In the genomic region with DNA sequence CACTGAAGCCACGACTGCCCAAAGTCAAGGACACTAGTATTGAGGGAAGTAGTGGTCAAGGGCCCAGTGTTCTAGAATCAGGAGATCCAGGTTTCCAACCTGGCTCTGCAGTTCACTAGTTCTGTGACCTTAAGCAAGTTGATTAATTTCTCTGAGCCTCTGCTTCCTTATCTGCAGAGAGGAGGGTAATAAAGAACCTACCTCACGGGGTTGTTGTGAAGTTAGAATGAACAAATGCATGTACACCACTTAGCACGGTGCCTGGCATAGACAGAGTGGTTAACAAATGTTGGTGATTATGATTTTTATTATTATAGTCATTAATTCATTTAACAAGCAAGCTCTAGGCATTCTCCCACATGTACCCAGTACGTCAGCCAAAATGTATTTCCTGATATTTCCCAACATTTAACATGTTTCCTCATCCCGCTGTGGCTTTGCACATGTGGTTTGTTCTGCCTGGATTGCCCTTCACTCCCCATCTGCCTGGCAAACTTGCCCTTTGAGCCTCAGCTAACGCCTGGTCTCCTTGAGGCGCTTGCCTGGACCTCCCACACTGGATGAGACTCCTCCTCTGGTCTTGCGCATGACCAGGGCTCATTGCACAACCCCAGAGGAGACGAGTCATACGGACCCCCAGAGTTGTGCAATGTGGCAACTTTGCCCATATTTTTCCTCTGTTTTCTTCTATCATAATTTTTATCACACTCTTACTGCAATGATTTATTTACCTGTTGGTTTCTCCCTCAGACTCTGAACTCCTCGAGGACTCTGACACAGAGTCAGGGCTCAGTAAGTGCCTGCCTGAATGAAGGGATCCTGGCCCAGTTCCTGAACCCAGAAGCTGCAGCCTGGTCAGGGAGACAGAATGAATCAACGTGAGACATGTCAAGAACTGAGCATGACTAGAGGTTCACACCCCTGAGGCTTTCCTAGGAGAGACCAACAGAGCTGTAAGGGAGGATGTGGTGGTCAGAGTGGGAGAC, we compare ENCODE assay signal across 1 cellular context.
TF ChIP-seq lines count a peak whose summit lies in the region.

No MANE protein-coding gene starts in this region.

TF ChIP-seq in K562, 482 proteins besides CTCF, POLR2A, EP300 and RAD21:
- TF ChIP-seq NRF1 (conservative IDR thresholded peaks at IDR 0.05 in 1 of 2, IDR thresholded peaks at IDR 0.05 in 1 of 2) (peak; percentile 85 to 88), TCF7 (IDR thresholded peaks at IDR 0.05; ENCODE audit: borderline replicate concordance) (no peak), CEBPG (CRISPR knock-in tag; IDR thresholded peaks at IDR 0.05) (peak; percentile 94), CEBPG (tag; conservative IDR thresholded peaks at IDR 0.05 in 1 of 2, IDR thresholded peaks at IDR 0.05 in 1 of 2) (peak; percentile 97 to 99), BRD9 (IDR thresholded peaks at IDR 0.05; ENCODE audit: low read depth, partially characterized antibody) (no peak), FOSL1 (tag; conservative IDR thresholded peaks at IDR 0.05) (peak; percentile 41), ZNF77 (CRISPR knock-in tag; IDR thresholded peaks at IDR 0.05) (no peak), MTA2 (IDR thresholded peaks at IDR 0.05; ENCODE audit: low read depth) (no peak), ERF (CRISPR knock-in tag; IDR thresholded peaks at IDR 0.05) (no peak), ARID1B (IDR thresholded peaks at IDR 0.05) (peak; percentile 13; the same call in 1 of the 2 replicates), ZNF589 (CRISPR knock-in tag; IDR thresholded peaks at IDR 0.05; ENCODE audit: low read depth) (0 out of 2 replicates have a peak, but pooled peaks have one; percentile 34), NR2C2 (CRISPR knock-in tag; IDR thresholded peaks at IDR 0.05) (no peak), NR2C2 (tag; IDR thresholded peaks at IDR 0.05) (peak; percentile 23; the same call in 1 of the 2 replicates), TRIM24 (IDR thresholded peaks at IDR 0.05) (peak; percentile 76 to 83), CEBPB (tag; IDR thresholded peaks at IDR 0.05) (peak; percentile 99)
- TF ChIP-seq, protein P1, sequence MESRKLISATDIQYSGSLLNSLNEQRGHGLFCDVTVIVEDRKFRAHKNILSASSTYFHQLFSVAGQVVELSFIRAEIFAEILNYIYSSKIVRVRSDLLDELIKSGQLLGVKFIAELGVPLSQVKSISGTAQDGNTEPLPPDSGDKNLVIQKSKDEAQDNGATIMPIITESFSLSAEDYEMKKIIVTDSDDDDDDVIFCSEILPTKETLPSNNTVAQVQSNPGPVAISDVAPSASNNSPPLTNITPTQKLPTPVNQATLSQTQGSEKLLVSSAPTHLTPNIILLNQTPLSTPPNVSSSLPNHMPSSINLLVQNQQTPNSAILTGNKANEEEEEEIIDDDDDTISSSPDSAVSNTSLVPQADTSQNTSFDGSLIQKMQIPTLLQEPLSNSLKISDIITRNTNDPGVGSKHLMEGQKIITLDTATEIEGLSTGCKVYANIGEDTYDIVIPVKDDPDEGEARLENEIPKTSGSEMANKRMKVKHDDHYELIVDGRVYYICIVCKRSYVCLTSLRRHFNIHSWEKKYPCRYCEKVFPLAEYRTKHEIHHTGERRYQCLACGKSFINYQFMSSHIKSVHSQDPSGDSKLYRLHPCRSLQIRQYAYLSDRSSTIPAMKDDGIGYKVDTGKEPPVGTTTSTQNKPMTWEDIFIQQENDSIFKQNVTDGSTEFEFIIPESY (CRISPR knock-in tag; IDR thresholded peaks at IDR 0.05), result peak; percentile 22; the same call in 1 of the 2 replicates
- TF ChIP-seq, protein P2, sequence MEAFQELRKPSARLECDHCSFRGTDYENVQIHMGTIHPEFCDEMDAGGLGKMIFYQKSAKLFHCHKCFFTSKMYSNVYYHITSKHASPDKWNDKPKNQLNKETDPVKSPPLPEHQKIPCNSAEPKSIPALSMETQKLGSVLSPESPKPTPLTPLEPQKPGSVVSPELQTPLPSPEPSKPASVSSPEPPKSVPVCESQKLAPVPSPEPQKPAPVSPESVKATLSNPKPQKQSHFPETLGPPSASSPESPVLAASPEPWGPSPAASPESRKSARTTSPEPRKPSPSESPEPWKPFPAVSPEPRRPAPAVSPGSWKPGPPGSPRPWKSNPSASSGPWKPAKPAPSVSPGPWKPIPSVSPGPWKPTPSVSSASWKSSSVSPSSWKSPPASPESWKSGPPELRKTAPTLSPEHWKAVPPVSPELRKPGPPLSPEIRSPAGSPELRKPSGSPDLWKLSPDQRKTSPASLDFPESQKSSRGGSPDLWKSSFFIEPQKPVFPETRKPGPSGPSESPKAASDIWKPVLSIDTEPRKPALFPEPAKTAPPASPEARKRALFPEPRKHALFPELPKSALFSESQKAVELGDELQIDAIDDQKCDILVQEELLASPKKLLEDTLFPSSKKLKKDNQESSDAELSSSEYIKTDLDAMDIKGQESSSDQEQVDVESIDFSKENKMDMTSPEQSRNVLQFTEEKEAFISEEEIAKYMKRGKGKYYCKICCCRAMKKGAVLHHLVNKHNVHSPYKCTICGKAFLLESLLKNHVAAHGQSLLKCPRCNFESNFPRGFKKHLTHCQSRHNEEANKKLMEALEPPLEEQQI (IDR thresholded peaks at IDR 0.05), result no peak
- TF ChIP-seq, protein P3, sequence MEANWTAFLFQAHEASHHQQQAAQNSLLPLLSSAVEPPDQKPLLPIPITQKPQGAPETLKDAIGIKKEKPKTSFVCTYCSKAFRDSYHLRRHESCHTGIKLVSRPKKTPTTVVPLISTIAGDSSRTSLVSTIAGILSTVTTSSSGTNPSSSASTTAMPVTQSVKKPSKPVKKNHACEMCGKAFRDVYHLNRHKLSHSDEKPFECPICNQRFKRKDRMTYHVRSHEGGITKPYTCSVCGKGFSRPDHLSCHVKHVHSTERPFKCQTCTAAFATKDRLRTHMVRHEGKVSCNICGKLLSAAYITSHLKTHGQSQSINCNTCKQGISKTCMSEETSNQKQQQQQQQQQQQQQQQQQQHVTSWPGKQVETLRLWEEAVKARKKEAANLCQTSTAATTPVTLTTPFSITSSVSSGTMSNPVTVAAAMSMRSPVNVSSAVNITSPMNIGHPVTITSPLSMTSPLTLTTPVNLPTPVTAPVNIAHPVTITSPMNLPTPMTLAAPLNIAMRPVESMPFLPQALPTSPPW (CRISPR knock-in tag; IDR thresholded peaks at IDR 0.05), result 0 out of 2 replicates have a peak, but pooled peaks have one; percentile 19
- TF ChIP-seq, protein P4, sequence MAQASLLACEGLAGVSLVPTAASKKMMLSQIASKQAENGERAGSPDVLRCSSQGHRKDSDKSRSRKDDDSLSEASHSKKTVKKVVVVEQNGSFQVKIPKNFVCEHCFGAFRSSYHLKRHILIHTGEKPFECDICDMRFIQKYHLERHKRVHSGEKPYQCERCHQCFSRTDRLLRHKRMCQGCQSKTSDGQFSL (CRISPR knock-in tag; IDR thresholded peaks at IDR 0.05), result no peak
- TF ChIP-seq, protein P4 (tag; IDR thresholded peaks at IDR 0.05), result no peak
- TF ChIP-seq, protein P5, sequence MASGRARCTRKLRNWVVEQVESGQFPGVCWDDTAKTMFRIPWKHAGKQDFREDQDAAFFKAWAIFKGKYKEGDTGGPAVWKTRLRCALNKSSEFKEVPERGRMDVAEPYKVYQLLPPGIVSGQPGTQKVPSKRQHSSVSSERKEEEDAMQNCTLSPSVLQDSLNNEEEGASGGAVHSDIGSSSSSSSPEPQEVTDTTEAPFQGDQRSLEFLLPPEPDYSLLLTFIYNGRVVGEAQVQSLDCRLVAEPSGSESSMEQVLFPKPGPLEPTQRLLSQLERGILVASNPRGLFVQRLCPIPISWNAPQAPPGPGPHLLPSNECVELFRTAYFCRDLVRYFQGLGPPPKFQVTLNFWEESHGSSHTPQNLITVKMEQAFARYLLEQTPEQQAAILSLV (tag; IDR thresholded peaks at IDR 0.05), result 0 out of 2 replicates have a peak, but pooled peaks have one; percentile 28
- TF ChIP-seq, protein P6, sequence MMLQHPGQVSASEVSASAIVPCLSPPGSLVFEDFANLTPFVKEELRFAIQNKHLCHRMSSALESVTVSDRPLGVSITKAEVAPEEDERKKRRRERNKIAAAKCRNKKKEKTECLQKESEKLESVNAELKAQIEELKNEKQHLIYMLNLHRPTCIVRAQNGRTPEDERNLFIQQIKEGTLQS (IDR thresholded peaks at IDR 0.05), result peak; percentile 60
- TF ChIP-seq, protein P6 (CRISPR knock-in tag; conservative IDR thresholded peaks at IDR 0.05), result no peak
